1 cellular context compared by ENCODE assay signal in the genomic region with DNA sequence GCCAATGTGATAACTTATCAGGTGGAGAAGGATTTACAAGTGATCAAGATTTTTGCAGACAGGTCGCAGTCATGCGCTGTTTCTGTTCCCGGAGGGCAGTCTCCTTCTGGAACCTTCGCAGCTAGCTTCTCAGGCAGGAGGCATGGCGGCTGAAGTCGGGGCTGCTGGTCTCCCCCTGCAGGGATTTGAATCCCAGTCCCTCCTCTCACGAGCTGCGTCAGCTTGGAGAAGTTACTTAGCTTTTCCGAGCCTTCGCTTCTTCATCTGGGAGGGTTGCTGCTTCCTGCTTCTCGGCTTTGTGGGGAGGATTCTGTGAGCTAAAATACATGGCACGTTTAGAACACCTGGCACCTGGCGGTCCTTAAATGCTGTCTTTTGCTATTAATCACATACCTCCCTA.
TF ChIP-seq lines count a peak whose summit lies in the region.

No MANE protein-coding gene starts in this region.

TF ChIP-seq in GM23338, 12 proteins besides CTCF, POLR2A, EP300 and RAD21 (continued from another document):
- TF ChIP-seq, protein P1, sequence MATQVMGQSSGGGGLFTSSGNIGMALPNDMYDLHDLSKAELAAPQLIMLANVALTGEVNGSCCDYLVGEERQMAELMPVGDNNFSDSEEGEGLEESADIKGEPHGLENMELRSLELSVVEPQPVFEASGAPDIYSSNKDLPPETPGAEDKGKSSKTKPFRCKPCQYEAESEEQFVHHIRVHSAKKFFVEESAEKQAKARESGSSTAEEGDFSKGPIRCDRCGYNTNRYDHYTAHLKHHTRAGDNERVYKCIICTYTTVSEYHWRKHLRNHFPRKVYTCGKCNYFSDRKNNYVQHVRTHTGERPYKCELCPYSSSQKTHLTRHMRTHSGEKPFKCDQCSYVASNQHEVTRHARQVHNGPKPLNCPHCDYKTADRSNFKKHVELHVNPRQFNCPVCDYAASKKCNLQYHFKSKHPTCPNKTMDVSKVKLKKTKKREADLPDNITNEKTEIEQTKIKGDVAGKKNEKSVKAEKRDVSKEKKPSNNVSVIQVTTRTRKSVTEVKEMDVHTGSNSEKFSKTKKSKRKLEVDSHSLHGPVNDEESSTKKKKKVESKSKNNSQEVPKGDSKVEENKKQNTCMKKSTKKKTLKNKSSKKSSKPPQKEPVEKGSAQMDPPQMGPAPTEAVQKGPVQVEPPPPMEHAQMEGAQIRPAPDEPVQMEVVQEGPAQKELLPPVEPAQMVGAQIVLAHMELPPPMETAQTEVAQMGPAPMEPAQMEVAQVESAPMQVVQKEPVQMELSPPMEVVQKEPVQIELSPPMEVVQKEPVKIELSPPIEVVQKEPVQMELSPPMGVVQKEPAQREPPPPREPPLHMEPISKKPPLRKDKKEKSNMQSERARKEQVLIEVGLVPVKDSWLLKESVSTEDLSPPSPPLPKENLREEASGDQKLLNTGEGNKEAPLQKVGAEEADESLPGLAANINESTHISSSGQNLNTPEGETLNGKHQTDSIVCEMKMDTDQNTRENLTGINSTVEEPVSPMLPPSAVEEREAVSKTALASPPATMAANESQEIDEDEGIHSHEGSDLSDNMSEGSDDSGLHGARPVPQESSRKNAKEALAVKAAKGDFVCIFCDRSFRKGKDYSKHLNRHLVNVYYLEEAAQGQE (IDR thresholded peaks at IDR 0.05; ENCODE audit: unreplicated experiment), result no peak
- TF ChIP-seq EZH2 (IDR thresholded peaks at IDR 0.05; ENCODE audit: low read depth, unreplicated experiment) (no peak), JUNB (IDR thresholded peaks at IDR 0.05; ENCODE audit: unreplicated experiment) (no peak), CREB1 (CRISPR knock-in tag; IDR thresholded peaks at IDR 0.05; ENCODE audit: low read depth) (no peak)
- TF ChIP-seq, protein P2, sequence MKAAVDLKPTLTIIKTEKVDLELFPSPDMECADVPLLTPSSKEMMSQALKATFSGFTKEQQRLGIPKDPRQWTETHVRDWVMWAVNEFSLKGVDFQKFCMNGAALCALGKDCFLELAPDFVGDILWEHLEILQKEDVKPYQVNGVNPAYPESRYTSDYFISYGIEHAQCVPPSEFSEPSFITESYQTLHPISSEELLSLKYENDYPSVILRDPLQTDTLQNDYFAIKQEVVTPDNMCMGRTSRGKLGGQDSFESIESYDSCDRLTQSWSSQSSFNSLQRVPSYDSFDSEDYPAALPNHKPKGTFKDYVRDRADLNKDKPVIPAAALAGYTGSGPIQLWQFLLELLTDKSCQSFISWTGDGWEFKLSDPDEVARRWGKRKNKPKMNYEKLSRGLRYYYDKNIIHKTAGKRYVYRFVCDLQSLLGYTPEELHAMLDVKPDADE (IDR thresholded peaks at IDR 0.05), result no peak
- TF ChIP-seq, protein P3, sequence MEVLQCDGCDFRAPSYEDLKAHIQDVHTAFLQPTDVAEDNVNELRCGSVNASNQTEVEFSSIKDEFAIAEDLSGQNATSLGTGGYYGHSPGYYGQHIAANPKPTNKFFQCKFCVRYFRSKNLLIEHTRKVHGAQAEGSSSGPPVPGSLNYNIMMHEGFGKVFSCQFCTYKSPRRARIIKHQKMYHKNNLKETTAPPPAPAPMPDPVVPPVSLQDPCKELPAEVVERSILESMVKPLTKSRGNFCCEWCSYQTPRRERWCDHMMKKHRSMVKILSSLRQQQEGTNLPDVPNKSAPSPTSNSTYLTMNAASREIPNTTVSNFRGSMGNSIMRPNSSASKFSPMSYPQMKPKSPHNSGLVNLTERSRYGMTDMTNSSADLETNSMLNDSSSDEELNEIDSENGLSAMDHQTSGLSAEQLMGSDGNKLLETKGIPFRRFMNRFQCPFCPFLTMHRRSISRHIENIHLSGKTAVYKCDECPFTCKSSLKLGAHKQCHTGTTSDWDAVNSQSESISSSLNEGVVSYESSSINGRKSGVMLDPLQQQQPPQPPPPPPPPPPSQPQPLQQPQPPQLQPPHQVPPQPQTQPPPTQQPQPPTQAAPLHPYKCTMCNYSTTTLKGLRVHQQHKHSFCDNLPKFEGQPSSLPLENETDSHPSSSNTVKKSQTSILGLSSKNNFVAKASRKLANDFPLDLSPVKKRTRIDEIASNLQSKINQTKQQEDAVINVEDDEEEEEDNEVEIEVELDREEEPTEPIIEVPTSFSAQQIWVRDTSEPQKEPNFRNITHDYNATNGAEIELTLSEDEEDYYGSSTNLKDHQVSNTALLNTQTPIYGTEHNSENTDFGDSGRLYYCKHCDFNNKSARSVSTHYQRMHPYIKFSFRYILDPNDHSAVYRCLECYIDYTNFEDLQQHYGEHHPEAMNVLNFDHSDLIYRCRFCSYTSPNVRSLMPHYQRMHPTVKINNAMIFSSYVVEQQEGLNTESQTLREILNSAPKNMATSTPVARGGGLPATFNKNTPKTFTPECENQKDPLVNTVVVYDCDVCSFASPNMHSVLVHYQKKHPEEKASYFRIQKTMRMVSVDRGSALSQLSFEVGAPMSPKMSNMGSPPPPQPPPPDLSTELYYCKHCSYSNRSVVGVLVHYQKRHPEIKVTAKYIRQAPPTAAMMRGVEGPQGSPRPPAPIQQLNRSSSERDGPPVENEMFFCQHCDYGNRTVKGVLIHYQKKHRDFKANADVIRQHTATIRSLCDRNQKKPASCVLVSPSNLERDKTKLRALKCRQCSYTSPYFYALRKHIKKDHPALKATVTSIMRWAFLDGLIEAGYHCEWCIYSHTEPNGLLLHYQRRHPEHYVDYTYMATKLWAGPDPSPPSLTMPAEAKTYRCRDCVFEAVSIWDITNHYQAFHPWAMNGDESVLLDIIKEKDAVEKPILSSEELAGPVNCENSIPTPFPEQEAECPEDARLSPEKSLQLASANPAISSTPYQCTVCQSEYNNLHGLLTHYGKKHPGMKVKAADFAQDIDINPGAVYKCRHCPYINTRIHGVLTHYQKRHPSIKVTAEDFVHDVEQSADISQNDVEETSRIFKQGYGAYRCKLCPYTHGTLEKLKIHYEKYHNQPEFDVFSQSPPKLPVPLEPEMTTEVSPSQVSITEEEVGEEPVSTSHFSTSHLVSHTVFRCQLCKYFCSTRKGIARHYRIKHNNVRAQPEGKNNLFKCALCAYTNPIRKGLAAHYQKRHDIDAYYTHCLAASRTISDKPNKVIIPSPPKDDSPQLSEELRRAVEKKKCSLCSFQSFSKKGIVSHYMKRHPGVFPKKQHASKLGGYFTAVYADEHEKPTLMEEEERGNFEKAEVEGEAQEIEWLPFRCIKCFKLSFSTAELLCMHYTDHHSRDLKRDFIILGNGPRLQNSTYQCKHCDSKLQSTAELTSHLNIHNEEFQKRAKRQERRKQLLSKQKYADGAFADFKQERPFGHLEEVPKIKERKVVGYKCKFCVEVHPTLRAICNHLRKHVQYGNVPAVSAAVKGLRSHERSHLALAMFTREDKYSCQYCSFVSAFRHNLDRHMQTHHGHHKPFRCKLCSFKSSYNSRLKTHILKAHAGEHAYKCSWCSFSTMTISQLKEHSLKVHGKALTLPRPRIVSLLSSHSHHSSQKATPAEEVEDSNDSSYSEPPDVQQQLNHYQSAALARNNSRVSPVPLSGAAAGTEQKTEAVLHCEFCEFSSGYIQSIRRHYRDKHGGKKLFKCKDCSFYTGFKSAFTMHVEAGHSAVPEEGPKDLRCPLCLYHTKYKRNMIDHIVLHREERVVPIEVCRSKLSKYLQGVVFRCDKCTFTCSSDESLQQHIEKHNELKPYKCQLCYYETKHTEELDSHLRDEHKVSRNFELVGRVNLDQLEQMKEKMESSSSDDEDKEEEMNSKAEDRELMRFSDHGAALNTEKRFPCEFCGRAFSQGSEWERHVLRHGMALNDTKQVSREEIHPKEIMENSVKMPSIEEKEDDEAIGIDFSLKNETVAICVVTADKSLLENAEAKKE (CRISPR knock-in tag; IDR thresholded peaks at IDR 0.05), result no peak
TF ChIP-seq in GM23338: peak in this region for 0.
